Comparison of ENCODE assay signal across 1 cellular context in the genomic region with DNA sequence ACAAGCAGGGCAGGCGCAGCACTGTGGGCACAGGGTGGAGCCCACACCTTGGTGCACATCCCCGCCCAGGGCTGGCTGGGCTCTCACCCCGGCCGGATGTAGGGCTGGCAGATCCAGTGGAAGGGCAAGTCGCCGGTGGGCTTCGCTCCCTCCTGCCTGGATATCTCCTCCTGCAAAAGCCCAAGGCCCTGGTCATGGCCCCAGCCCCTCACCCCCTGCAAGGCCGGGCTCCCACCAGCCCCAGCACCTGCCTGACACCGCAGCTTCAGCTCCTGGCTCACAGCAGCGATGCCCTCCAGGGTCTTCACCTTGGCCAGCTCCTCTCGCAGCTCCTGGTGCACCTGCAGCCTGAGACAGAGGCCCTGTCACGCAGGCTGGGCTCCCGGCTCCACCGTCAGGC.
TF ChIP-seq lines count a peak whose summit lies in the region.

No MANE protein-coding gene starts in this region.

TF ChIP-seq in SK-N-SH treated with all-trans-retinoic acid at 6 μM for 48 hours, 23 proteins besides CTCF, POLR2A, EP300 and RAD21 (continued from another document):
- no peak for TF ChIP-seq PATZ1 (CRISPR knock-in tag; IDR thresholded peaks at IDR 0.05; ENCODE audit: borderline replicate concordance)
